ENCODE assay signal across 1 cellular context in genomic region chr3:9809239-9809614, GRCh38.
TF ChIP-seq lines count a peak whose summit lies in the region.

No MANE protein-coding gene starts in this region.

TF ChIP-seq in K562, 482 proteins besides CTCF, POLR2A, EP300 and RAD21:
- TF ChIP-seq RFX7 (CRISPR knock-in tag; IDR thresholded peaks at IDR 0.05) (no peak), RHOXF2B (CRISPR knock-in tag; conservative IDR thresholded peaks at IDR 0.05) (no peak), CSDE1 (IDR thresholded peaks at IDR 0.05) (no peak), ZBTB9 (CRISPR knock-in tag; IDR thresholded peaks at IDR 0.05) (no peak), ZNF121 (CRISPR knock-in tag; conservative IDR thresholded peaks at IDR 0.05) (no peak)
TF ChIP-seq in K562: peak in this region for 0.
